27 cellular contexts compared by ENCODE assay signal in the genomic region with DNA sequence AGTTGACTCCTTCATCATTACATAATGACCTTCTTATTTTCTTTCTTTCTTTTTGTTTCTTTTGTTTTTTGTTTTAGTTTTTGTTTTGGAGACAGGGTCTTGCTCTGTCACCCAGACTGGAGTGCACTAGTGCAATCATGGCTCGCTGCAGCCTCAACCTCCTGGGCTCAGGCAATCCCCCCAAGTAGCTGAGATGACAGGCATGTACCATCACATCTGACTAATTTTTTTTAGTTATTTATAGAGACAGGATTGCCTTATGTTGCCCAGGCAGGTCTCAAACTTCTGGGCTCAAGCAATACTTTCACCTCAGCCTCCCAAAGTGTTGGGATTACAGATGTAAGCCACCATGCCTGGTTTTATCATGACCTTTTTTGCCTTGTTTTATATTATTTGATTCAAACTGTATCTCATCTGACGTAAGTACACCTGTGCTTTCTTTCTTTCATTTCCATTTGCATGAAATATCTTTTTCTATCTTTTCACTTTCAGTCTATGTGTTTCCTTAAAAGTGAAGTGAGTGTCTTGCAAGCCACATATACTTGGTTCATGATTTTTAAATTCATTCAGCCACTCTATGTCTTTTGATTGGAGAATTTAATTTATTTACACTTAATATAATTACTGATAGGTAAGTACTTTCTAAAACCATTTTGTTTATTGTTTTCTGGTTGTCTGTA. TPM values are rescaled to one million over a fixed set of nuclear protein-coding genes. Genes with fewer than 3 reads are reported as not detected.
DNase-seq lines count a peak whose midpoint lies in the region; ATAC-seq and TF ChIP-seq lines count a peak whose summit lies in the region.
"Had no signal": no experiment of that assay in that cellular context is flagged by ENCODE, and none has a peak within 500 bp of the region (broad histone marks: within the 10 kb centered on the region; RNA-seq: fewer than 3 reads in every experiment).

No MANE protein-coding gene starts in this region.

- H4K91ac ChIP-seq in H9 (ENCODE audit: insufficient read length, low read depth, low read length) = no peak overlapping the region

- H4K8ac ChIP-seq in H9 (replicated peaks; ENCODE audit: insufficient read length, low read depth, low read length) = no peak overlapping the region

- no peak for TF ChIP-seq CTCF in GM06990 (IDR thresholded peaks at IDR 0.05; ENCODE audit: insufficient read depth, low read length, poor library complexity, severe bottlenecking)
- no peak for TF ChIP-seq CTCF in SU-DHL-6 (IDR thresholded peaks at IDR 0.05; ENCODE audit: insufficient read depth, low read length, poor library complexity, severe bottlenecking)
- no peak for TF ChIP-seq CTCF in H9 (conservative IDR thresholded peaks at IDR 0.05)

- peak overlapping the region; percentile 27 for H3K4me3 ChIP-seq in CD4-positive, CD25-positive, alpha-beta regulatory T cell (ENCODE audit: low read depth, low read length)
- H3K4me3 ChIP-seq in GM06990 (replicated peaks; ENCODE audit: low read depth, low read length) = no peak overlapping the region
- no peak overlapping the region for H3K4me3 ChIP-seq in SU-DHL-6 (ENCODE audit: insufficient read depth, low read length, poor library complexity, severe bottlenecking)
- H3K4me3 ChIP-seq: cardiac muscle cell, lung, mucosa of descending colon, SJSA1, smooth muscle cell had no signal

- H3K36me3 Mint-ChIP-seq in CD4-positive, CD25-positive, alpha-beta regulatory T cell = peaks cover 88% of the 10 kb centered on the region
- H3K36me3 Mint-ChIP-seq in memory B cell = peaks cover 79% of the 10 kb centered on the region
- H3K36me3 Mint-ChIP-seq in H9 (ENCODE audit: insufficient read depth in 1 of 3, low read depth in 3 of 3) = peaks cover 0 to 10% (median 0%) of the 10 kb centered on the region in 3 experiments; a peak in 2 of 7 replicates

- H3K27ac Mint-ChIP-seq in CD4-positive, CD25-positive, alpha-beta regulatory T cell = peak overlapping the region in 2 of 3 donors; percentile 5 to 24
- H3K27ac Mint-ChIP-seq in memory B cell (peak overlapping the region; percentile 83), H9 (no peak overlapping the region)
- H3K27ac Mint-ChIP-seq: activated naive CD4-positive, alpha-beta T cell treated with anti-CD3 and anti-CD28 coated beads for 36 hours had no signal

- no peak for ATAC-seq in CD4-positive, CD25-positive, alpha-beta regulatory T cell (ENCODE audit: low read depth in 2 of 2)
- ATAC-seq in memory B cell (ENCODE audit: low read depth) (peak; percentile 42), HG03159 (IDR thresholded peaks at IDR 0.05; ENCODE audit: unreplicated experiment) (no peak), SK-N-SH treated with all-trans-retinoic acid at 6 μM for 48 hours (no peak), Right ventricle myocardium superior (ENCODE audit: poor library complexity) (no peak)
- ATAC-seq: activated T-cell treated with anti-CD3 and anti-CD28 coated beads, Interleukin-2, amount 50 U/mL, for 4 hours; mucosa of descending colon had no signal

- H4K20me1 ChIP-seq in SU-DHL-6 (ENCODE audit: low read depth, low read length) (no peaks in the 10 kb centered on the region), H9 (ENCODE audit: control insufficient read depth, insufficient read depth, insufficient read length) (no peaks in the 10 kb centered on the region)

- H3K79me2 ChIP-seq in SU-DHL-6 (ENCODE audit: insufficient read depth, low read length) = no peaks in the 10 kb centered on the region
- H3K79me2 ChIP-seq in H9 (ENCODE audit: insufficient read depth, low read length) = no peaks in the 10 kb centered on the region
- H3K79me2 ChIP-seq: parathyroid adenoma had no signal

- no peak overlapping the region for H3K56ac ChIP-seq in H9 (ENCODE audit: insufficient read length, low read depth, low read length)

- no peaks in the 10 kb centered on the region for H3K27me3 ChIP-seq in CD4-positive, CD25-positive, alpha-beta regulatory T cell (ENCODE audit: control insufficient read depth, insufficient read depth, low read length)
- H3K27me3 ChIP-seq in GM06990 (replicated peaks; ENCODE audit: control insufficient read depth, insufficient read depth, low read length) = no peaks in the 10 kb centered on the region
- no peaks in the 10 kb centered on the region for H3K27me3 ChIP-seq in SU-DHL-6 (ENCODE audit: low read length)
- no peaks in the 10 kb centered on the region for H3K27me3 ChIP-seq in H9 (ENCODE audit: insufficient read depth, low read length)
- H3K27me3 ChIP-seq: cardiac muscle cell, SJSA1 had no signal

- no peak overlapping the region for H3K4ac ChIP-seq in H9 (ENCODE audit: low read depth, low read length)

- peaks cover 7% of the 10 kb centered on the region; the same call in 1 of the 2 replicates for H3F3A ChIP-seq in SU-DHL-6 (ENCODE audit: insufficient read depth)

- no CpG with 5 or more reads among the region's 2 CpGs for WGBS in H9 (ENCODE audit: extremely low coverage, insufficient read length, low lambda C conversion rate)

- no peak overlapping the region for H3T11ph ChIP-seq in H9 (ENCODE audit: low read length)

- H3K9me3 Mint-ChIP-seq in CD4-positive, CD25-positive, alpha-beta regulatory T cell = peaks cover 0 to 9% (median 4%) of the 10 kb centered on the region in 7 donors
- peaks cover 12% of the 10 kb centered on the region for H3K9me3 Mint-ChIP-seq in memory B cell
- H3K9me3 Mint-ChIP-seq in H9 = peaks cover 6 to 8% of the 10 kb centered on the region in 2 experiments; a peak in 4 of 5 replicates

- H2BK15ac ChIP-seq in H9 (ENCODE audit: low read depth, low read length) = no peak overlapping the region

- H3K18ac ChIP-seq in H9 (ENCODE audit: insufficient read length, low read depth, low read length) = no peak overlapping the region

- H3K4me1 ChIP-seq in CD4-positive, CD25-positive, alpha-beta regulatory T cell (ENCODE audit: control insufficient read depth, insufficient read depth, low read length, poor library complexity, severe bottlenecking) = peaks cover 17% of the 10 kb centered on the region
- H3K4me1 ChIP-seq in H9 (ENCODE audit: insufficient read depth, low read length) = peaks cover 3% of the 10 kb centered on the region; the same call in 1 of the 2 replicates
- H3K4me1 ChIP-seq: parathyroid adenoma, SJSA1 had no signal

- peaks cover 0 to 6% of the 10 kb centered on the region in 2 experiments for H3K9me3 ChIP-seq in CD4-positive, CD25-positive, alpha-beta regulatory T cell (ENCODE audit: control insufficient read depth in 2 of 2, low read length in 2 of 2)
- H3K9me3 ChIP-seq in SU-DHL-6 (ENCODE audit: insufficient read depth, low read length) (no peaks in the 10 kb centered on the region), H9 (ENCODE audit: control insufficient read depth, low read depth, low read length) (no peaks in the 10 kb centered on the region)
- H3K9me3 ChIP-seq: SJSA1 had no signal

- H2BK5ac ChIP-seq in H9 (ENCODE audit: insufficient read length, low read length) = no peak overlapping the region

- no peak overlapping the region for H2BK120ac ChIP-seq in H9 (ENCODE audit: low read depth, low read length, poor library complexity, severe bottlenecking)

- H3K36me3 ChIP-seq in CD4-positive, CD25-positive, alpha-beta regulatory T cell (ENCODE audit: control insufficient read depth, insufficient read depth, low read length) = peaks cover 83% of the 10 kb centered on the region
- H3K36me3 ChIP-seq in GM06990 (ENCODE audit: control insufficient read depth, insufficient read depth, low read length) (peaks cover 25% of the 10 kb centered on the region), SU-DHL-6 (ENCODE audit: low read length) (peaks cover 73% of the 10 kb centered on the region)
- H3K36me3 ChIP-seq: cardiac muscle cell had no signal

- H2AFZ ChIP-seq in SU-DHL-6 (ENCODE audit: low read depth, low read length, severe bottlenecking) (no peak overlapping the region), H9 (ENCODE audit: low read length) (no peak overlapping the region)
- H2AFZ ChIP-seq: parathyroid adenoma had no signal

- H3K4me3 Mint-ChIP-seq in CD4-positive, CD25-positive, alpha-beta regulatory T cell = no peak overlapping the region
- H3K4me3 Mint-ChIP-seq in memory B cell = peak overlapping the region; percentile 12
- no peak overlapping the region for H3K4me3 Mint-ChIP-seq in H9
- H3K4me3 Mint-ChIP-seq: activated naive CD4-positive, alpha-beta T cell treated with anti-CD3 and anti-CD28 coated beads for 36 hours; activated T-cell treated with anti-CD3 and anti-CD28 coated beads, Interleukin-2, amount 50 U/mL, for 4 hours; CD14-positive monocyte; neural crest cell had no signal

- H3K9ac ChIP-seq in SU-DHL-6 (ENCODE audit: low read length) = no peak overlapping the region
- H3K9ac ChIP-seq in H9 (ENCODE audit: extremely low read depth, insufficient read length, low read length) = no peak overlapping the region
- H3K9ac ChIP-seq: parathyroid adenoma had no signal

- no peak for DNase-seq in CD4-positive, CD25-positive, alpha-beta regulatory T cell
- DNase-seq in GM06990 (ENCODE audit: extremely low read depth, insufficient read length) (peak; percentile 50), memory B cell (ENCODE audit: low spot score in 2 of 2) (no peak), H9 (no peak), Right ventricle myocardium superior (no peak)
- DNase-seq: activated naive CD4-positive, alpha-beta T cell treated with anti-CD3 and anti-CD28 coated beads for 36 hours; activated T-cell treated with anti-CD3 and anti-CD28 coated beads, Interleukin-2, amount 50 U/mL, for 4 hours; aorta; cortex of kidney; HCEC 1CT; KG1; kidney glomerular epithelial cell; MM.1S; mucosa of descending colon; NCI-H2081; NCI-H2227 treated with DMSO at 0.1 percent for 48 hours; stimulated activated CD4-positive, alpha-beta T cell treated with anti-CD3 and anti-CD28 coated beads, Interleukin-2, amount 100 ng/mL, for 24 hours had no signal

- no peak overlapping the region for H2AK5ac ChIP-seq in H9 (ENCODE audit: insufficient read length, low read length)

- H3K4me2 ChIP-seq in SU-DHL-6 (ENCODE audit: low read depth, low read length, poor library complexity, severe bottlenecking) (peak overlapping the region; percentile 13), H9 (ENCODE audit: insufficient read depth, insufficient read length, low read length) (no peak overlapping the region)
- H3K4me2 ChIP-seq: smooth muscle cell had no signal

- no peaks in the 10 kb centered on the region for H3K79me1 ChIP-seq in H9 (ENCODE audit: insufficient read depth, low read depth, low read length, poor library complexity, severe bottlenecking)

- no peak overlapping the region for H3K14ac ChIP-seq in H9 (ENCODE audit: insufficient read depth, low read length)

- H3K9me2 ChIP-seq in SU-DHL-6 (replicated peaks; ENCODE audit: insufficient read depth, low read length) = no peaks in the 10 kb centered on the region

- no peaks in the 10 kb centered on the region for H3K27me3 Mint-ChIP-seq in CD4-positive, CD25-positive, alpha-beta regulatory T cell
- H3K27me3 Mint-ChIP-seq in memory B cell (no peaks in the 10 kb centered on the region), H9 (ENCODE audit: low read depth) (no peaks in the 10 kb centered on the region)

- H3K23ac ChIP-seq in H9 (ENCODE audit: insufficient read length, low read depth, low read length) = no peak overlapping the region

- no peak overlapping the region for H2BK12ac ChIP-seq in H9 (ENCODE audit: insufficient read length, low read depth, low read length)

- peaks cover 62 to 80% (median 77%) of the 10 kb centered on the region in 4 donors for H3K4me1 Mint-ChIP-seq in CD4-positive, CD25-positive, alpha-beta regulatory T cell
- H3K4me1 Mint-ChIP-seq in memory B cell = peaks cover 61% of the 10 kb centered on the region
- H3K4me1 Mint-ChIP-seq in H9 = peaks cover 15 to 18% of the 10 kb centered on the region in 2 experiments
- H3K4me1 Mint-ChIP-seq: neural crest cell had no signal

- no peak overlapping the region for H4K5ac ChIP-seq in H9 (ENCODE audit: insufficient read length, low read depth, low read length)

- H3K23me2 ChIP-seq in H9 (ENCODE audit: insufficient read length, low read depth, low read length, poor library complexity, severe bottlenecking) = no peaks in the 10 kb centered on the region

- intact Hi-C loops in Right ventricle myocardium superior (cut with DNase I) = no loop called here

- no peak overlapping the region for H3K27ac ChIP-seq in CD4-positive, CD25-positive, alpha-beta regulatory T cell (ENCODE audit: insufficient read depth, low read length, poor library complexity, severe bottlenecking)
- H3K27ac ChIP-seq in SU-DHL-6 (ENCODE audit: low read depth, low read length) = 0 out of 2 replicates have a peak overlapping the region, but pooled peaks have one; percentile 16
- no peak overlapping the region for H3K27ac ChIP-seq in H9 (ENCODE audit: insufficient read length, low read depth, low read length)
- H3K27ac ChIP-seq: cardiac muscle cell, parathyroid adenoma, SJSA1 had no signal

- no peak overlapping the region for H2BK20ac ChIP-seq in H9 (ENCODE audit: low read depth, low read length, poor library complexity, severe bottlenecking)

RNA-seq across cellular contexts. Expression of gene SP100, which starts 39.1 kb away (rescaled TPM):
- 335 TPM for total RNA-seq in CD4-positive, CD25-positive, alpha-beta regulatory T cell
- polyA plus RNA-seq in CD4-positive, CD25-positive, alpha-beta regulatory T cell = 100 to 1,000 TPM; 116 to 130 (median 122) TPM
- total RNA-seq in H9 (2021) (0.28 and 0.86 TPM in 2 replicates), Right ventricle myocardium superior (50.9 TPM)
- total RNA-seq: cardiac muscle cell, neural crest cell had no signal

Comparison
In these comparisons a context has a peak if more than half of its experiments do, and no peak if none do; other contexts are left out.
1. H3K27ac Mint-ChIP-seq: peak in CD4-positive, CD25-positive, alpha-beta regulatory T cell (2 of 3) and memory B cell (single experiment); none in H9 (0 of 3).
2. RNA of gene SP100, which starts 39.1 kb away (total RNA-seq): 335 TPM in CD4-positive, CD25-positive, alpha-beta regulatory T cell (single experiment) and 50.9 TPM in Right ventricle myocardium superior (single experiment); 0.28 to 0.86 TPM in H9; every median in the first group is over 10 times any median in the second.